ENCODE assay signal across 16 cellular contexts in the genomic region with DNA sequence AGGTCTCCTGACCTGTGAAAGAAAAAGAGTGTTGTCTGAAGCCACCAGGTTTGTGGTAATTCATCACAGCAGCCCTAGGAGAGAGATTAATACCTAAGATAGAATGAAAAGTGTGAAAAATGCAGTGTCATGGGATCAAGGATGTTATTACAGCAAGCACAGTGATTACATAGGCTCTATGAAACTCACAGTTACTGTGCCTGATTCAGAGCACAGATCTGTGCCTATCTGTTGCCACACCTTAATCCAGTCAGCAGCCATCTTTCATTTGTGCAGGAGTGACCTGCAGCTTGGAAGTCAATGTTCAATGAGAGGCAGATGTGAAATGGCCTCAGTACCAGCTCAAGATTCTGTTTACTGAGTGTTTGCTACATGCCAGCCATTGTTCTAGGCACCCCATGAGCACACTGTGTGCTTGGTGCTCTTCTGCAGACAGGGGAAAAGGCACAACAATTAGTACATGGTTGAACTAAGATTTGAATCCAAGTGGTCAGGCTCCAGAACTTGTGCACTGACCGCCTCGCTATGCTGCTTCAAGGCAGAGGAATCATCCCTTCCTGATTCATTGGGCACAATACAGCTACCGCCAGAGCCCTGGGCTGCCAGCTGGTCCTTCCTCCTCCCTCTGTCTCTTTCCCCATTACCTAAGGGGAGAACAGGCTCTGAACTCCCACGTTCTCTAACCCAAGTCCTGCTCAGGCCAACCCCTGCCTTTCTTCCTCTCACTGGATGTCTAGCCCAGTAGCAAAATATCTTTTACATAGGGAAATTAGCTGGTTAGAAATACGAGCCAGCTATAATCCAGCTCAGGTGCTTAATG. TPM values are rescaled to one million over a fixed set of nuclear protein-coding genes. Genes with fewer than 3 reads are reported as not detected.
A peak's percentile ranks its signal among the peaks of the same experiment; 100 is the strongest.
DNase-seq lines count a peak whose midpoint lies in the region; ATAC-seq and TF ChIP-seq lines count a peak whose summit lies in the region.
"Had no signal": no experiment of that assay in that cellular context is flagged by ENCODE, and none has a peak within 500 bp of the region (broad histone marks: within the 10 kb centered on the region; RNA-seq: fewer than 3 reads in every experiment).

No MANE protein-coding gene starts in this region.

- H3K4me3 ChIP-seq in epithelial cell of esophagus (ENCODE audit: low read length), result no peak overlapping the region
- H3K4me3 ChIP-seq: gastroesophageal sphincter, lower lobe of right lung had no signal

- DNase-seq in Ammon's horn (ENCODE audit: low spot score) (peak; percentile 45), NCI-H2107 treated with DMSO at 0.1 percent for 48 hours (lab: John Stamatoyannopoulos, UW; ENCODE audit: unreplicated experiment) (peak; percentile 97), epithelial cell of esophagus (ENCODE audit: low read depth) (peak; percentile 61), DMS 273 treated with DMSO at 0.1 percent for 48 hours (lab: John Stamatoyannopoulos, UW) (no peak), GM03348 (ENCODE audit: low spot score) (no peak), mucosa of gallbladder (ENCODE audit: low spot score) (no peak)
- no peak for DNase-seq in stimulated activated CD4-positive, alpha-beta T cell treated with anti-CD3 and anti-CD28 coated beads, Interleukin-4, amount 100 ng/mL, for 24 hours
- DNase-seq: activated T-cell treated with anti-CD3 and anti-CD28 coated beads, Interleukin-2, amount 50 U/mL, for 1 hour; cerebellar nuclear complex; DMS153; HFFc6; lower lobe of right lung; NCI-H1694; stimulated activated CD4-positive, alpha-beta T cell treated with anti-CD3 and anti-CD28 coated beads, Interleukin-4, amount 100 ng/mL, for 1 hour had no signal

- peak; percentile 21 for ATAC-seq in GM19395 (IDR thresholded peaks at IDR 0.05; ENCODE audit: unreplicated experiment)
- ATAC-seq: gastroesophageal sphincter, lower lobe of right lung had no signal

- TF ChIP-seq CTCF in epithelial cell of esophagus (IDR thresholded peaks at IDR 0.05; ENCODE audit: insufficient read depth, low read depth, low read length, missing control alignments), result no peak

RNA-seq across cellular contexts. Expression of gene NEK2, which starts 56.2 kb away (rescaled TPM):
- total RNA-seq in mucosa of gallbladder, result 1.3 TPM

Comparison
In these comparisons a context has a peak if more than half of its experiments do, and no peak if none do; other contexts are left out.
1. DNase-seq: peak in Ammon's horn (single experiment), NCI-H2107 treated with DMSO at 0.1 percent for 48 hours (single experiment) and epithelial cell of esophagus (single experiment); none in DMS 273 treated with DMSO at 0.1 percent for 48 hours (single experiment), stimulated activated CD4-positive, alpha-beta T cell treated with anti-CD3 and anti-CD28 coated beads, Interleukin-4, amount 100 ng/mL, for 24 hours (single experiment), GM03348 (single experiment) and mucosa of gallbladder (single experiment).